Comparison of ENCODE assay signal across 17 cellular contexts in genomic region chr5:123819401-123819800, GRCh38.
"Had no signal": no experiment of that assay in that cellular context is flagged by ENCODE, and none has a peak within 500 bp of the region (broad histone marks: within the 10 kb centered on the region; RNA-seq: fewer than 3 reads in every experiment).

No MANE protein-coding gene starts in this region.

- H3K4me1 Mint-ChIP-seq: activated CD4-positive, alpha-beta memory T cell treated with anti-CD3 and anti-CD28 coated beads, Interleukin-2, amount 10 ng/mL, durations not matched to agents 7 days and 5 days; activated T-helper 17 cell treated with anti-CD3 and anti-CD28 coated beads, Interleukin-2, amount 50 U/mL, for 72 hours; naive thymus-derived CD4-positive, alpha-beta T cell had no signal

- H3K36me3 Mint-ChIP-seq: memory B cell; naive thymus-derived CD4-positive, alpha-beta T cell had no signal

- FAIRE-seq: colon had no signal

- DNase-seq: activated CD4-positive, alpha-beta memory T cell treated with anti-CD3 and anti-CD28 coated beads, Interleukin-2, amount 10 ng/mL, durations not matched to agents 7 days and 5 days; activated CD4-positive, alpha-beta T cell treated with anti-CD3 and anti-CD28 coated beads for 48 hours; activated CD4-positive, CD25-positive, alpha-beta regulatory T cell; activated naive CD4-positive, alpha-beta T cell treated with Interleukin-2 at 50 U/mL for 16 hours; activated T-cell treated with anti-CD3 and anti-CD28 coated beads, Interleukin-2, amount 50 U/mL, for 1 hour; erythroblast; naive thymus-derived CD4-positive, alpha-beta T cell; stimulated activated CD4-positive, alpha-beta T cell treated with anti-CD3 and anti-CD28 coated beads, Interleukin-12 subunit alpha, Interleukin-12 subunit beta, amount 100 ng/mL, for 4 hours; stimulated activated CD4-positive, alpha-beta T cell treated with anti-CD3 and anti-CD28 coated beads, Interleukin-1b, Interleukin-23, amount 100 ng/mL, for 48 hours; stimulated activated naive CD4-positive, alpha-beta T cell treated with Interleukin-2 at 50 U/mL for 16 hours; T-helper 1 cell; T-helper 9 cell; thyroid gland had no signal

- H3K27me3 ChIP-seq: cardiac muscle cell, thyroid gland had no signal

- H3K27ac ChIP-seq: cardiac muscle cell, thyroid gland had no signal

- ATAC-seq: activated T-helper 17 cell treated with anti-CD3 and anti-CD28 coated beads, Interleukin-2, amount 50 U/mL, for 72 hours; naive thymus-derived CD4-positive, alpha-beta T cell had no signal

- H3K4me3 Mint-ChIP-seq: activated CD4-positive, alpha-beta memory T cell treated with anti-CD3 and anti-CD28 coated beads, Interleukin-2, amount 10 ng/mL, durations not matched to agents 7 days and 5 days; activated T-helper 17 cell treated with anti-CD3 and anti-CD28 coated beads, Interleukin-2, amount 50 U/mL, for 72 hours; memory B cell; naive thymus-derived CD4-positive, alpha-beta T cell had no signal

- H3K9me3 ChIP-seq: thyroid gland had no signal

- H3K27me3 Mint-ChIP-seq: activated CD4-positive, alpha-beta memory T cell treated with anti-CD3 and anti-CD28 coated beads, Interleukin-2, amount 10 ng/mL, durations not matched to agents 7 days and 5 days; activated T-helper 17 cell treated with anti-CD3 and anti-CD28 coated beads, Interleukin-2, amount 50 U/mL, for 72 hours; naive thymus-derived CD4-positive, alpha-beta T cell had no signal

- H3K27ac Mint-ChIP-seq: activated CD4-positive, alpha-beta memory T cell treated with anti-CD3 and anti-CD28 coated beads, Interleukin-2, amount 10 ng/mL, durations not matched to agents 7 days and 5 days; activated T-helper 17 cell treated with anti-CD3 and anti-CD28 coated beads, Interleukin-2, amount 50 U/mL, for 72 hours; memory B cell; naive thymus-derived CD4-positive, alpha-beta T cell had no signal

- H3K36me3 ChIP-seq: cardiac muscle cell, thyroid gland had no signal

- H3K4me3 ChIP-seq: cardiac muscle cell, thyroid gland had no signal

- H3K9me3 Mint-ChIP-seq: activated CD4-positive, alpha-beta memory T cell treated with anti-CD3 and anti-CD28 coated beads, Interleukin-2, amount 10 ng/mL, durations not matched to agents 7 days and 5 days; memory B cell had no signal
